In the genomic region with DNA sequence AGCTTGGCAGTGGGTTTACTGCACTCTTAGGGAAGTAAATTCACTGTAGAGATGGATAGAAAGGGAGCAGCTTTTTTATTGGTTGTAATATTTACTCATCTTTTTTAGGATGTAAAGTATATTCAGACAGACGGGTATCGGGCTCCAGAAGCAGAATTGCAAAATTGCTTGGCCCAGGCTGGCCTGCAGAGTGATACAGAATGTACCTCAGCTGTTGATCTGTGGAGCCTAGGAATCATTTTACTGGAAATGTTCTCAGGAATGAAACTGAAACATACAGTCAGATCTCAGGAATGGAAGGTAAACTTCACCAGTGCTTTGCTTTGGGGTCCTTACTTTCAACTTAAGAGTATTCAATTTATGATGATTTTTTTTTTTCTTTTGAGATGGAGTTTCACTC, we compare ENCODE assay signal across 1 cellular context.
TF ChIP-seq lines count a peak whose summit lies in the region.

No MANE protein-coding gene starts in this region.

TF ChIP-seq in IMR-90, 13 proteins besides CTCF, POLR2A, EP300 and RAD21:
- no peak for TF ChIP-seq CHD1 (IDR thresholded peaks at IDR 0.05; ENCODE audit: low read depth, low read length)
- no peak for TF ChIP-seq CEBPB (IDR thresholded peaks at IDR 0.05; ENCODE audit: low read depth, low read length)
- no peak for TF ChIP-seq MXI1 (IDR thresholded peaks at IDR 0.05; ENCODE audit: borderline replicate concordance, low read depth, low read length)
